1 cellular context compared by ENCODE assay signal in the genomic region with DNA sequence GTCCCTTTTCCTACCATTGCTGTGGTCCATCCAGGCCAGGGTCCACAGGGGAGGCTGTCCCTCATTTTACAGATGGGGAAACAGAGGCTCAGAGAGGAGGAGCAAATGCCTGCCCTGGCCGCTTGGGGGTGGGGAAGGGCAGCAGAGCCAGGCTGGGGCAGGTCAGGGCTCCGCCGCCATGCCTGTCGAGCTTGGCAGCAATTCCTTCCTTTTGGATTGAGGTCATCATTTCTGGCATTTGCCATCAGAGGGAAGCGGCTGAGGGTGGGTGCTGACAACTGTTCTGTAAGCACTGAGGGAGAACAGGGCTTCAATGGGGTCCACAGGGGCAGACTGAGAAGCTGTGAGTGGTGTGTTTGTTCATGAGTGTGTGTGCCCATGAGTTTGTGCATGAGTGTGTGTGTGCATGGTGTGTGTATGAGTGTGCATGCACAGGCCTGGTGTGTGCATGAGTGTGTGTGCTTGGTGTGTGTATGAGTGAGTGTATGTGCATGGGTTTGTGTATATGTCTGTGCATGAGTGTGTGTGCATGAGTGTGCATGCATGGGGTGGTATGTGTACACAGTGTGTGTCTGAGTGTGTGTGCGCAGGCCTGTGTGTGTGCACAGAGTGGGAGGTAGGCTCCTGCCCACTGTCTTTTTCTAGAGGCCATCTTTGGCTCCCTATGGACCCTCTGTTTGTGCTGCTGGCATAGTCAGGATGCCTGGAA.
TF ChIP-seq lines count a peak whose summit lies in the region.

No MANE protein-coding gene starts in this region.

TF ChIP-seq in IMR-90, 13 proteins besides CTCF, POLR2A, EP300 and RAD21 (continued from another document):
- TF ChIP-seq BHLHE40 (IDR thresholded peaks at IDR 0.05; ENCODE audit: low read depth, low read length) (no peak), MAFK (IDR thresholded peaks at IDR 0.05; ENCODE audit: low read depth, low read length) (no peak), CHD1 (IDR thresholded peaks at IDR 0.05; ENCODE audit: low read depth, low read length) (no peak), CEBPB (IDR thresholded peaks at IDR 0.05; ENCODE audit: low read depth, low read length) (no peak)
- TF ChIP-seq, protein P1, sequence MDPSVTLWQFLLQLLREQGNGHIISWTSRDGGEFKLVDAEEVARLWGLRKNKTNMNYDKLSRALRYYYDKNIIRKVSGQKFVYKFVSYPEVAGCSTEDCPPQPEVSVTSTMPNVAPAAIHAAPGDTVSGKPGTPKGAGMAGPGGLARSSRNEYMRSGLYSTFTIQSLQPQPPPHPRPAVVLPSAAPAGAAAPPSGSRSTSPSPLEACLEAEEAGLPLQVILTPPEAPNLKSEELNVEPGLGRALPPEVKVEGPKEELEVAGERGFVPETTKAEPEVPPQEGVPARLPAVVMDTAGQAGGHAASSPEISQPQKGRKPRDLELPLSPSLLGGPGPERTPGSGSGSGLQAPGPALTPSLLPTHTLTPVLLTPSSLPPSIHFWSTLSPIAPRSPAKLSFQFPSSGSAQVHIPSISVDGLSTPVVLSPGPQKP (IDR thresholded peaks at IDR 0.05; ENCODE audit: borderline replicate concordance, low read depth, low read length) = no peak
